ENCODE assay signal across 1 cellular context in the genomic region with DNA sequence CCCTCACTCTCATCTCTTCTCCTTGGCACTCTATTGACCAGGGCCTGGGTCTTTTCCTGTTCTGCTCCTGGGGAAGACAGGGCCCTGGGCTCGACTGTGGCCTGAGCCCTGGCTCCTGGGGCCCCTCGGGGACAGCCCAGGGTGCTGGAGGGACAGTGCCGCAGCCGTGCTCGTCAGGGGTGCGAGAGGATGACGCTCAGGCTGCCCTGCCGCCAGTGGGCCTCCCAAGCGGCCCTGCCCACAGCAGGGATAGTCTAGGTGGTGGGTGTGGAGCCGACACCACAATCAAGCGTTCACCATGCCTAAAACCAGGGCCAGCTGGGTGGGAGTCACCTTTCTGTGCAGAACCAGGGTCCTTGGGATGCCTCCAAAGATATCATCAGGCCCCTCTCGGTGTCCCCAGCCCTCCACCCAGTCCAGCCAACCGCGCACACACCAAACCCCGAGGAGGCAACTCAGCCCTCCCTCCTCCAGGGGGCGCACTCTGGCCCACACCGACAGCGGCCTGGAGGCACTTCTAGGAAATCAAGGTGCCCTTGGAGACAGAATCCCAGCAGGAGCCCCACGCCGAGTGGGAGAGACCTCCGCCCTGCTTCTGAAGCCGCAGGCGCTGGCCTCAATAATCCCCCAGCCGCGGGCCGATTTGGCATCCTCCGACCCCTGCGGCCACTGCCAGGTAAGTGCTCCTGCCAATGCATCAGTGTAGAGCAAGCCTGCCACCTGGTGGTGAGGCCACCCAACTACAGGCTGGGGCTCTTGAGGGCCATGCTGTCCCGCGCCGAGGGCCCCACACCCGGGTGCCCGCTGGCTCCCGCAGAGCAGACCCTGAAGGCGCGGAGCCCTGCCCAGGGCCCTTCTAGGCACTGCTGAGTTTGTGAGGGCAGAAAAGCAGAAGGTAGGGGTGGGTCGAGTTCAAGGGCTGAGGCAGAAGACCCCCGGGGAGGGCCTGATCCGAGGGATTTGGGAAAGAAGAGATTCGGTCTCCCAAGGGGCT.
TF ChIP-seq lines count a peak whose summit lies in the region.

No MANE protein-coding gene starts in this region.

TF ChIP-seq in HEK293, 187 proteins besides CTCF, POLR2A, EP300 and RAD21 (continued from another document and continues in another):
- TF ChIP-seq, protein P1, sequence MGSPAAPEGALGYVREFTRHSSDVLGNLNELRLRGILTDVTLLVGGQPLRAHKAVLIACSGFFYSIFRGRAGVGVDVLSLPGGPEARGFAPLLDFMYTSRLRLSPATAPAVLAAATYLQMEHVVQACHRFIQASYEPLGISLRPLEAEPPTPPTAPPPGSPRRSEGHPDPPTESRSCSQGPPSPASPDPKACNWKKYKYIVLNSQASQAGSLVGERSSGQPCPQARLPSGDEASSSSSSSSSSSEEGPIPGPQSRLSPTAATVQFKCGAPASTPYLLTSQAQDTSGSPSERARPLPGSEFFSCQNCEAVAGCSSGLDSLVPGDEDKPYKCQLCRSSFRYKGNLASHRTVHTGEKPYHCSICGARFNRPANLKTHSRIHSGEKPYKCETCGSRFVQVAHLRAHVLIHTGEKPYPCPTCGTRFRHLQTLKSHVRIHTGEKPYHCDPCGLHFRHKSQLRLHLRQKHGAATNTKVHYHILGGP (tag by site-specific recombination; IDR thresholded peaks at IDR 0.05), result 0 out of 2 replicates have a peak, but pooled peaks have one; percentile 18
- TF ChIP-seq ZNF292 (tag by site-specific recombination; IDR thresholded peaks at IDR 0.05; ENCODE audit: borderline replicate concordance, low read depth) (no peak), ZNF174 (tag by site-specific recombination; IDR thresholded peaks at IDR 0.05) (0 out of 2 replicates have a peak, but pooled peaks have one; percentile 69), ZBTB1 (tag by site-specific recombination; IDR thresholded peaks at IDR 0.05) (no peak), ZNF692 (tag by site-specific recombination; IDR thresholded peaks at IDR 0.05) (peak; percentile 70), ZNF501 (tag by site-specific recombination; IDR thresholded peaks at IDR 0.05) (peak; percentile 71; the same call in 1 of the 2 replicates), ZNF426 (tag by site-specific recombination; IDR thresholded peaks at IDR 0.05) (no peak), ZNF785 (tag by site-specific recombination; IDR thresholded peaks at IDR 0.05) (no peak), ZNF677 (tag by site-specific recombination; IDR thresholded peaks at IDR 0.05) (no peak), ZNF473 (tag by site-specific recombination; IDR thresholded peaks at IDR 0.05) (no peak), ZNF155 (tag by site-specific recombination; IDR thresholded peaks at IDR 0.05) (no peak), YY2 (tag by site-specific recombination; IDR thresholded peaks at IDR 0.05) (no peak), ZXDB (tag by site-specific recombination; IDR thresholded peaks at IDR 0.05) (peak; percentile 61; the same call in 1 of the 2 replicates), ZSCAN16 (tag by site-specific recombination; IDR thresholded peaks at IDR 0.05) (no peak), ZNF830 (tag by site-specific recombination; IDR thresholded peaks at IDR 0.05; ENCODE audit: low read depth) (no peak), ZNF302 (tag by site-specific recombination; IDR thresholded peaks at IDR 0.05; ENCODE audit: low read depth) (no peak), ZNF791 (tag by site-specific recombination; IDR thresholded peaks at IDR 0.05) (no peak), ZNF10 (tag by site-specific recombination; IDR thresholded peaks at IDR 0.05) (no peak), ZBTB8A (tag by site-specific recombination; IDR thresholded peaks at IDR 0.05) (peak; percentile 66), ZBTB10 (tag by site-specific recombination; IDR thresholded peaks at IDR 0.05) (no peak), SCRT1 (tag by site-specific recombination; IDR thresholded peaks at IDR 0.05; ENCODE audit: borderline replicate concordance) (no peak), ZNF335 (tag by site-specific recombination; conservative IDR thresholded peaks at IDR 0.05) (peak; percentile 56), ZNF350 (tag by site-specific recombination; IDR thresholded peaks at IDR 0.05) (no peak), ZNF610 (tag by site-specific recombination; IDR thresholded peaks at IDR 0.05; ENCODE audit: borderline replicate concordance) (no peak), ZNF792 (tag by site-specific recombination; IDR thresholded peaks at IDR 0.05) (no peak), HIC1 (tag by site-specific recombination; IDR thresholded peaks at IDR 0.05) (0 out of 2 replicates have a peak, but pooled peaks have one; percentile 42), ZNF600 (tag by site-specific recombination; IDR thresholded peaks at IDR 0.05) (0 out of 2 replicates have a peak, but pooled peaks have one; percentile 24), MEIS1 (CRISPR knock-in tag; IDR thresholded peaks at IDR 0.05; ENCODE audit: borderline replicate concordance) (no peak), SCRT2 (tag by site-specific recombination; IDR thresholded peaks at IDR 0.05) (no peak), ZBTB49 (tag by site-specific recombination; IDR thresholded peaks at IDR 0.05; ENCODE audit: low read depth) (no peak), ZNF280C (tag by site-specific recombination; IDR thresholded peaks at IDR 0.05) (no peak), ZNF626 (tag by site-specific recombination; IDR thresholded peaks at IDR 0.05) (no peak), RBAK (tag by site-specific recombination; IDR thresholded peaks at IDR 0.05) (no peak), ZNF169 (tag by site-specific recombination; IDR thresholded peaks at IDR 0.05) (no peak)
- TF ChIP-seq, protein P2, sequence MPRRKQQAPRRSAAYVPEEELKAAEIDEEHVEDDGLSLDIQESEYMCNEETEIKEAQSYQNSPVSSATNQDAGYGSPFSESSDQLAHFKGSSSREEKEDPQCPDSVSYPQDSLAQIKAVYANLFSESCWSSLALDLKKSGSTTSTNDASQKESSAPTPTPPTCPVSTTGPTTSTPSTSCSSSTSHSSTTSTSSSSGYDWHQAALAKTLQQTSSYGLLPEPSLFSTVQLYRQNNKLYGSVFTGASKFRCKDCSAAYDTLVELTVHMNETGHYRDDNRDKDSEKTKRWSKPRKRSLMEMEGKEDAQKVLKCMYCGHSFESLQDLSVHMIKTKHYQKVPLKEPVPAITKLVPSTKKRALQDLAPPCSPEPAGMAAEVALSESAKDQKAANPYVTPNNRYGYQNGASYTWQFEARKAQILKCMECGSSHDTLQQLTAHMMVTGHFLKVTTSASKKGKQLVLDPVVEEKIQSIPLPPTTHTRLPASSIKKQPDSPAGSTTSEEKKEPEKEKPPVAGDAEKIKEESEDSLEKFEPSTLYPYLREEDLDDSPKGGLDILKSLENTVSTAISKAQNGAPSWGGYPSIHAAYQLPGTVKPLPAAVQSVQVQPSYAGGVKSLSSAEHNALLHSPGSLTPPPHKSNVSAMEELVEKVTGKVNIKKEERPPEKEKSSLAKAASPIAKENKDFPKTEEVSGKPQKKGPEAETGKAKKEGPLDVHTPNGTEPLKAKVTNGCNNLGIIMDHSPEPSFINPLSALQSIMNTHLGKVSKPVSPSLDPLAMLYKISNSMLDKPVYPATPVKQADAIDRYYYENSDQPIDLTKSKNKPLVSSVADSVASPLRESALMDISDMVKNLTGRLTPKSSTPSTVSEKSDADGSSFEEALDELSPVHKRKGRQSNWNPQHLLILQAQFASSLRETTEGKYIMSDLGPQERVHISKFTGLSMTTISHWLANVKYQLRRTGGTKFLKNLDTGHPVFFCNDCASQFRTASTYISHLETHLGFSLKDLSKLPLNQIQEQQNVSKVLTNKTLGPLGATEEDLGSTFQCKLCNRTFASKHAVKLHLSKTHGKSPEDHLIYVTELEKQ (tag by site-specific recombination; IDR thresholded peaks at IDR 0.05; ENCODE audit: borderline replicate concordance), result no peak
- TF ChIP-seq, protein P3, sequence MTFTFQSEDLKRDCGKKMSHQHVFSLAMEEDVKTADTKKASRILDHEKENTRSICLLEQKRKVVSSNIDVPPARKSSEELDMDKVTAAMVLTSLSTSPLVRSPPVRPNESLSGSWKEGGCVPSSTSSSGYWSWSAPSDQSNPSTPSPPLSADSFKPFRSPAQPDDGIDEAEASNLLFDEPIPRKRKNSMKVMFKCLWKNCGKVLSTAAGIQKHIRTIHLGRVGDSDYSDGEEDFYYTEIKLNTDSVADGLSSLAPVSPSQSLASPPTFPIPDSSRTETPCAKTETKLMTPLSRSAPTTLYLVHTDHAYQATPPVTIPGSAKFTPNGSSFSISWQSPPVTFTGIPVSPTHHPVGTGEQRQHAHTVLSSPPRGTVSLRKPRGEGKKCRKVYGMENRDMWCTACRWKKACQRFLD (tag by site-specific recombination; IDR thresholded peaks at IDR 0.05), result no peak
- TF ChIP-seq, protein P4, sequence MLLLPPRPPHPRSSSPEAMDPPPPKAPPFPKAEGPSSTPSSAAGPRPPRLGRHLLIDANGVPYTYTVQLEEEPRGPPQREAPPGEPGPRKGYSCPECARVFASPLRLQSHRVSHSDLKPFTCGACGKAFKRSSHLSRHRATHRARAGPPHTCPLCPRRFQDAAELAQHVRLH (tag by site-specific recombination; IDR thresholded peaks at IDR 0.05), result peak; percentile 49; the same call in 1 of the 2 replicates
